Comparison of ENCODE assay signal across 18 cellular contexts in genomic region chr2:151843669-151844017, GRCh38.
"Had no signal": no experiment of that assay in that cellular context is flagged by ENCODE, and none has a peak within 500 bp of the region (broad histone marks: within the 10 kb centered on the region; RNA-seq: fewer than 3 reads in every experiment).

No MANE protein-coding gene starts in this region.

- H3K27ac Mint-ChIP-seq: activated naive CD8-positive, alpha-beta T cell treated with anti-CD3 and anti-CD28 coated beads, Interleukin-2, amount 10 ng/mL, durations not matched to agents 7 days and 5 days; activated T-helper 1 cell treated with anti-CD3 and anti-CD28 coated beads, Interleukin-12 subunit alpha, Interleukin-12 subunit beta, Interleukin-2, Interleukin-4 antibody, amounts not matched to agents 30 ng/mL and 10 ng/mL and 1 ng/mL, durations not matched to agents 14 hours and 24 hours and 36 hours; stimulated activated naive CD8-positive, alpha-beta T cell treated with anti-CD3 and anti-CD28 coated beads, Interleukin-15, Interleukin-2, amounts not matched to agents 100 ng/mL and 50 ng/mL, for 24 hours had no signal

- H3K4me3 Mint-ChIP-seq: activated naive CD8-positive, alpha-beta T cell treated with anti-CD3 and anti-CD28 coated beads, Interleukin-2, amount 10 ng/mL, durations not matched to agents 7 days and 5 days; activated T-helper 1 cell treated with anti-CD3 and anti-CD28 coated beads, Interleukin-12 subunit alpha, Interleukin-12 subunit beta, Interleukin-2, Interleukin-4 antibody, amounts not matched to agents 30 ng/mL and 10 ng/mL and 1 ng/mL, durations not matched to agents 14 hours and 24 hours and 36 hours; naive thymus-derived CD4-positive, alpha-beta T cell; stimulated activated naive CD8-positive, alpha-beta T cell treated with anti-CD3 and anti-CD28 coated beads, Interleukin-15, Interleukin-2, amounts not matched to agents 100 ng/mL and 50 ng/mL, for 24 hours had no signal

- H3K36me3 ChIP-seq: suprapubic skin had no signal

- H3K27me3 Mint-ChIP-seq: stimulated activated naive CD8-positive, alpha-beta T cell treated with anti-CD3 and anti-CD28 coated beads, Interleukin-15, Interleukin-2, amounts not matched to agents 100 ng/mL and 50 ng/mL, for 24 hours had no signal

- H3K9me3 Mint-ChIP-seq: activated naive CD8-positive, alpha-beta T cell treated with anti-CD3 and anti-CD28 coated beads, Interleukin-2, amount 10 ng/mL, durations not matched to agents 7 days and 5 days; activated T-helper 1 cell treated with anti-CD3 and anti-CD28 coated beads, Interleukin-12 subunit alpha, Interleukin-12 subunit beta, Interleukin-2, Interleukin-4 antibody, amounts not matched to agents 30 ng/mL and 10 ng/mL and 1 ng/mL, durations not matched to agents 14 hours and 24 hours and 36 hours; stimulated activated naive CD8-positive, alpha-beta T cell treated with anti-CD3 and anti-CD28 coated beads, Interleukin-15, Interleukin-2, amounts not matched to agents 100 ng/mL and 50 ng/mL, for 24 hours had no signal

- H3K4me3 ChIP-seq: lung, mucosa of descending colon, suprapubic skin had no signal

- H3K27ac ChIP-seq: suprapubic skin had no signal

- H3K27me3 ChIP-seq: suprapubic skin had no signal

- H3K9me3 ChIP-seq: mucosa of descending colon, suprapubic skin had no signal

- H3K36me3 Mint-ChIP-seq: activated naive CD8-positive, alpha-beta T cell treated with anti-CD3 and anti-CD28 coated beads, Interleukin-2, amount 10 ng/mL, durations not matched to agents 7 days and 5 days; naive thymus-derived CD4-positive, alpha-beta T cell had no signal

- FAIRE-seq: bronchial epithelial cell, small intestine had no signal

- DNase-seq: activated naive CD8-positive, alpha-beta T cell treated with anti-CD3 and anti-CD28 coated beads, Interleukin-2, amount 10 ng/mL, durations not matched to agents 7 days and 5 days; head of caudate nucleus; mucosa of descending colon; naive thymus-derived CD4-positive, alpha-beta T cell; posterior cingulate gyrus; retina; small intestine; stimulated activated CD4-positive, alpha-beta T cell treated with anti-CD3 and anti-CD28 coated beads, Interleukin-4, amount 100 ng/mL, for 4 hours; stimulated activated CD8-positive, alpha-beta memory T cell treated with anti-CD3 and anti-CD28 coated beads, Interleukin-4, amount 100 ng/mL, for 48 hours; T-helper 1 cell; T1000 had no signal

- ATAC-seq: activated CD4-positive, CD25-positive, alpha-beta regulatory T cell treated with anti-CD3 and anti-CD28 coated beads, Interleukin-2, amount 50 U/mL, for 24 hours; mucosa of descending colon; naive thymus-derived CD4-positive, alpha-beta T cell; SK-N-SH treated with all-trans-retinoic acid at 6 μM for 48 hours had no signal
